Comparison of ENCODE assay signal across 2 cellular contexts in the genomic region with DNA sequence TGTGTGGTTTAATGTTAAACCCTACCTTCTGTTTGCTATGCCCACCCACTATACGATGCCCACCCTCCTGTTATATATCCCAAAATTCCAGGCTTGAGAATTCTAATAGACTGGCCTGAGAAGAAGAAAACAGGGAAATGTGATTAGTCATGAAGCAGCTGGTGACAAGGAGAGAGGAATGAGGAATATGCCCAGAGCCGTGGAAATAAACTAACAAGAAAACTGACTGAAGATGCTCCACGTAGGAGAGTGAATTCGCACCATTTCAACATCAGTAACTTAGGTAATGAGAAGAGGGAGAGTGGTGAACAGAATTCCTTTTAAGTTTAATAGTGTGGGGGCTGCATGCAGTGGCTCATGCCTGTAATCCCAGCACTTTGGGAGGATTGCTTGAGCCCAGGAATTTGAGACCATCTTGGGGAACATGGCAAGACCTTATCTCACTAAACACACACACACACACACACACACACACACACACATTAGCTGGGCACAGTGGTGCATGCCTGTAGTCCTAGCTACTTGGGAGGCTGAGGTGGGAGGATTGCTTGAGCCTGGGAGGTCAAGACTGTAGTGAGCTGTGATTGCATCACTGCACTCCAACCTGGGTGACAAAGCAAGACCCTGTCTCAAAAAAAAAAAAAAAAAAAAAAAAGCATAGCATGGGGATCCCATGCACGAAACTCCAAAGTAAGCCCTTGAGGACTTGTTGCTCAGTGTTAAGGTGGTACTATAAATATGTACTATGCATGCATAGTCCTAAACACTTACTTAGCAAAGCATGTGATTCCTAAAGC.
TF ChIP-seq lines count a peak whose summit lies in the region.

No MANE protein-coding gene starts in this region.

TF ChIP-seq in HEK293, 187 proteins besides CTCF, POLR2A, EP300 and RAD21 (continued from another document):
- peak; percentile 44; the same call in 1 of the 2 replicates for TF ChIP-seq ZNF362 (tag by site-specific recombination; IDR thresholded peaks at IDR 0.05)
- peak; percentile 59; the same call in 1 of the 2 replicates for TF ChIP-seq SCRT2 (tag by site-specific recombination; IDR thresholded peaks at IDR 0.05)
- no peak for TF ChIP-seq ZNF639 (tag by site-specific recombination; IDR thresholded peaks at IDR 0.05)

TF ChIP-seq in K562, 482 proteins besides CTCF, POLR2A, EP300 and RAD21 (continued from another document):
- TF ChIP-seq, protein P1, sequence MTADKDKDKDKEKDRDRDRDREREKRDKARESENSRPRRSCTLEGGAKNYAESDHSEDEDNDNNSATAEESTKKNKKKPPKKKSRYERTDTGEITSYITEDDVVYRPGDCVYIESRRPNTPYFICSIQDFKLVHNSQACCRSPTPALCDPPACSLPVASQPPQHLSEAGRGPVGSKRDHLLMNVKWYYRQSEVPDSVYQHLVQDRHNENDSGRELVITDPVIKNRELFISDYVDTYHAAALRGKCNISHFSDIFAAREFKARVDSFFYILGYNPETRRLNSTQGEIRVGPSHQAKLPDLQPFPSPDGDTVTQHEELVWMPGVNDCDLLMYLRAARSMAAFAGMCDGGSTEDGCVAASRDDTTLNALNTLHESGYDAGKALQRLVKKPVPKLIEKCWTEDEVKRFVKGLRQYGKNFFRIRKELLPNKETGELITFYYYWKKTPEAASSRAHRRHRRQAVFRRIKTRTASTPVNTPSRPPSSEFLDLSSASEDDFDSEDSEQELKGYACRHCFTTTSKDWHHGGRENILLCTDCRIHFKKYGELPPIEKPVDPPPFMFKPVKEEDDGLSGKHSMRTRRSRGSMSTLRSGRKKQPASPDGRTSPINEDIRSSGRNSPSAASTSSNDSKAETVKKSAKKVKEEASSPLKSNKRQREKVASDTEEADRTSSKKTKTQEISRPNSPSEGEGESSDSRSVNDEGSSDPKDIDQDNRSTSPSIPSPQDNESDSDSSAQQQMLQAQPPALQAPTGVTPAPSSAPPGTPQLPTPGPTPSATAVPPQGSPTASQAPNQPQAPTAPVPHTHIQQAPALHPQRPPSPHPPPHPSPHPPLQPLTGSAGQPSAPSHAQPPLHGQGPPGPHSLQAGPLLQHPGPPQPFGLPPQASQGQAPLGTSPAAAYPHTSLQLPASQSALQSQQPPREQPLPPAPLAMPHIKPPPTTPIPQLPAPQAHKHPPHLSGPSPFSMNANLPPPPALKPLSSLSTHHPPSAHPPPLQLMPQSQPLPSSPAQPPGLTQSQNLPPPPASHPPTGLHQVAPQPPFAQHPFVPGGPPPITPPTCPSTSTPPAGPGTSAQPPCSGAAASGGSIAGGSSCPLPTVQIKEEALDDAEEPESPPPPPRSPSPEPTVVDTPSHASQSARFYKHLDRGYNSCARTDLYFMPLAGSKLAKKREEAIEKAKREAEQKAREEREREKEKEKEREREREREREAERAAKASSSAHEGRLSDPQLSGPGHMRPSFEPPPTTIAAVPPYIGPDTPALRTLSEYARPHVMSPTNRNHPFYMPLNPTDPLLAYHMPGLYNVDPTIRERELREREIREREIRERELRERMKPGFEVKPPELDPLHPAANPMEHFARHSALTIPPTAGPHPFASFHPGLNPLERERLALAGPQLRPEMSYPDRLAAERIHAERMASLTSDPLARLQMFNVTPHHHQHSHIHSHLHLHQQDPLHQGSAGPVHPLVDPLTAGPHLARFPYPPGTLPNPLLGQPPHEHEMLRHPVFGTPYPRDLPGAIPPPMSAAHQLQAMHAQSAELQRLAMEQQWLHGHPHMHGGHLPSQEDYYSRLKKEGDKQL (CRISPR knock-in tag; IDR thresholded peaks at IDR 0.05; ENCODE audit: borderline replicate concordance), result no peak
- TF ChIP-seq TRIM24 (IDR thresholded peaks at IDR 0.05) (peak in 1 of 2 experiments; percentile 26; a peak in 1 of 4 replicates), ZNF175 (CRISPR knock-in tag; IDR thresholded peaks at IDR 0.05; ENCODE audit: low read depth) (no peak), CEBPG (CRISPR knock-in tag; IDR thresholded peaks at IDR 0.05) (0 out of 2 replicates have a peak, but pooled peaks have one; percentile 31), CEBPG (tag; conservative IDR thresholded peaks at IDR 0.05 in 1 of 2, IDR thresholded peaks at IDR 0.05 in 1 of 2) (peak; percentile 51 to 67; a peak in 2 of 4 replicates)
- TF ChIP-seq, protein P2, sequence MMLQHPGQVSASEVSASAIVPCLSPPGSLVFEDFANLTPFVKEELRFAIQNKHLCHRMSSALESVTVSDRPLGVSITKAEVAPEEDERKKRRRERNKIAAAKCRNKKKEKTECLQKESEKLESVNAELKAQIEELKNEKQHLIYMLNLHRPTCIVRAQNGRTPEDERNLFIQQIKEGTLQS (IDR thresholded peaks at IDR 0.05), result peak; percentile 69
- TF ChIP-seq, protein P2 (CRISPR knock-in tag; conservative IDR thresholded peaks at IDR 0.05), result no peak
TF ChIP-seq in K562: peak in this region for 4.
